ENCODE assay signal across 2 cellular contexts in genomic region chr17:50169881-50170459, GRCh38.
TF ChIP-seq lines count a peak whose summit lies in the region.

No MANE protein-coding gene starts in this region.

TF ChIP-seq in A549, 52 proteins besides CTCF, POLR2A, EP300 and RAD21:
- TF ChIP-seq, protein P1, sequence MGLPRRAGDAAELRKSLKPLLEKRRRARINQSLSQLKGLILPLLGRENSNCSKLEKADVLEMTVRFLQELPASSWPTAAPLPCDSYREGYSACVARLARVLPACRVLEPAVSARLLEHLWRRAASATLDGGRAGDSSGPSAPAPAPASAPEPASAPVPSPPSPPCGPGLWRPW (IDR thresholded peaks at IDR 0.05): no peak
- TF ChIP-seq CHD2 (IDR thresholded peaks at IDR 0.05; ENCODE audit: low read length, partially characterized antibody): no peak
- TF ChIP-seq HEYL (CRISPR knock-in tag; IDR thresholded peaks at IDR 0.05): no peak
- TF ChIP-seq, protein P2, sequence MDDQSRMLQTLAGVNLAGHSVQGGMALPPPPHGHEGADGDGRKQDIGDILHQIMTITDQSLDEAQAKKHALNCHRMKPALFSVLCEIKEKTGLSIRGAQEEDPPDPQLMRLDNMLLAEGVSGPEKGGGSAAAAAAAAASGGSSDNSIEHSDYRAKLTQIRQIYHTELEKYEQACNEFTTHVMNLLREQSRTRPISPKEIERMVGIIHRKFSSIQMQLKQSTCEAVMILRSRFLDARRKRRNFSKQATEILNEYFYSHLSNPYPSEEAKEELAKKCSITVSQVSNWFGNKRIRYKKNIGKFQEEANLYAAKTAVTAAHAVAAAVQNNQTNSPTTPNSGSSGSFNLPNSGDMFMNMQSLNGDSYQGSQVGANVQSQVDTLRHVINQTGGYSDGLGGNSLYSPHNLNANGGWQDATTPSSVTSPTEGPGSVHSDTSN (IDR thresholded peaks at IDR 0.05): no peak
- no peak for TF ChIP-seq RNF2 (IDR thresholded peaks at IDR 0.05; ENCODE audit: borderline replicate concordance, low read depth)
- no peak for TF ChIP-seq MAZ (IDR thresholded peaks at IDR 0.05; ENCODE audit: borderline replicate concordance, low read depth, low read length)
- TF ChIP-seq RARB (CRISPR knock-in tag; IDR thresholded peaks at IDR 0.05): no peak
- no peak for TF ChIP-seq BCL3 (IDR thresholded peaks at IDR 0.05)

TF ChIP-seq in Ishikawa, 13 proteins besides CTCF, POLR2A, EP300 and RAD21 (continued from another document):
- TF ChIP-seq, protein P3, sequence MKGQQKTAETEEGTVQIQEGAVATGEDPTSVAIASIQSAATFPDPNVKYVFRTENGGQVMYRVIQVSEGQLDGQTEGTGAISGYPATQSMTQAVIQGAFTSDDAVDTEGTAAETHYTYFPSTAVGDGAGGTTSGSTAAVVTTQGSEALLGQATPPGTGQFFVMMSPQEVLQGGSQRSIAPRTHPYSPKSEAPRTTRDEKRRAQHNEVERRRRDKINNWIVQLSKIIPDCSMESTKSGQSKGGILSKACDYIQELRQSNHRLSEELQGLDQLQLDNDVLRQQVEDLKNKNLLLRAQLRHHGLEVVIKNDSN (IDR thresholded peaks at IDR 0.05): peak; percentile 63
- TF ChIP-seq CREB1 (IDR thresholded peaks at IDR 0.05; ENCODE audit: low read depth) (no peak), NFIC (IDR thresholded peaks at IDR 0.05) (no peak; the same call in 1 of the 2 replicates), TEAD4 (IDR thresholded peaks at IDR 0.05) (no peak), TCF12 (IDR thresholded peaks at IDR 0.05; ENCODE audit: low read depth) (no peak), FOXM1 (IDR thresholded peaks at IDR 0.05; ENCODE audit: borderline replicate concordance, low read depth) (no peak), CEBPB (IDR thresholded peaks at IDR 0.05) (no peak), ZBTB7A (IDR thresholded peaks at IDR 0.05; ENCODE audit: low read depth) (0 out of 2 replicates have a peak, but pooled peaks have one; percentile 2), REST (IDR thresholded peaks at IDR 0.05; ENCODE audit: low read depth) (no peak), YY1 (IDR thresholded peaks at IDR 0.05; ENCODE audit: low read depth) (no peak)
- TF ChIP-seq, protein P4, sequence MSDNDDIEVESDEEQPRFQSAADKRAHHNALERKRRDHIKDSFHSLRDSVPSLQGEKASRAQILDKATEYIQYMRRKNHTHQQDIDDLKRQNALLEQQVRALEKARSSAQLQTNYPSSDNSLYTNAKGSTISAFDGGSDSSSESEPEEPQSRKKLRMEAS (IDR thresholded peaks at IDR 0.05): peak; percentile 61
